In the genomic region with DNA sequence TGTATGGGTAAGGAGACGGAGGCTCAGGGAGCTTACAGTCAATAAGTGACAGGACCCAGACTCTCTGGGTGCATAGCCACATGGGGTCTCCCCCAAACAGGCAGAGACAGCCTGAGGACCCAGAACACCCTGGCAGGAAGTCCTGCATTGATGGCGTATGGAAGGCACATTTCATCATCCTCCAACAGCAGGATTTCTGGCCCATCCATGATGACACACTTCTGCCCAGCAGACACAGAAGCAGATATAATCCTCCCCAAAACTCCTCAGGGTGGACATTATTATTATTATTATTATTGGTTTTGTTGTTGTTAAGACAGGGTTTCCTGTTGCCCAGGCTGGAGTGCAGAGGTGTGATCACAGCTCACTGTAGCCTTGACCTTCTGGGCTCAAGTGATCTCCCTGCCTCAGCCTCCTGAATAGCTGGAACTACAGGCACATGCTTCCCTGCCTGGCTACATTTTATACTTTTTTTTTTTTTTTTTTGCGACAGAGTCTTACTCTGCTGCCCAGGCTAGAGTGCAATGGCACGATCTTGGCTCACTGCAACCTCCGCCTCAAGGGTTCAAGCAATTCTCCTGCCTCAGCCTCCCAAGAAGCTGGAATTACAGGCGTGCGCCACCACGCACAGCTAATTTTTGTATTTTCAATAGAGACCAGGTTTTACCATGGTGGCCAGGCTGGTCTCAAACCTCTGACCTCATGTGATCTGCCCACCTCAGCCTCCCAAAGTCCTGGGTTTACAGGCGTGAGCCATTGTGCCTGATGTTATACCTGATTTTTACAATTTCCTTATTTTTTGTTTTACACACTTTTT, we compare ENCODE assay signal across 2 cellular contexts.
TF ChIP-seq lines count a peak whose summit lies in the region.

No MANE protein-coding gene starts in this region.

TF ChIP-seq in HepG2, 621 proteins besides CTCF, POLR2A, EP300 and RAD21 (continues in another document):
- TF ChIP-seq KLF9 (CRISPR knock-in tag; IDR thresholded peaks at IDR 0.05; ENCODE audit: low read depth): no peak
- no peak for TF ChIP-seq DMAP1 (CRISPR knock-in tag; IDR thresholded peaks at IDR 0.05)
- peak; percentile 12 for TF ChIP-seq ZNF781 (CRISPR knock-in tag; IDR thresholded peaks at IDR 0.05; ENCODE audit: borderline replicate concordance, not compliant biosample characterization)
- no peak for TF ChIP-seq PTBP1 (IDR thresholded peaks at IDR 0.05; ENCODE audit: low read depth, low read length, poor library complexity, severe bottlenecking)
- TF ChIP-seq, protein P1, sequence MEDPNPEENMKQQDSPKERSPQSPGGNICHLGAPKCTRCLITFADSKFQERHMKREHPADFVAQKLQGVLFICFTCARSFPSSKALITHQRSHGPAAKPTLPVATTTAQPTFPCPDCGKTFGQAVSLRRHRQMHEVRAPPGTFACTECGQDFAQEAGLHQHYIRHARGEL (CRISPR knock-in tag; IDR thresholded peaks at IDR 0.05): no peak
- TF ChIP-seq MTA1 (CRISPR knock-in tag; IDR thresholded peaks at IDR 0.05; ENCODE audit: borderline replicate concordance): no peak
- TF ChIP-seq, protein P2, sequence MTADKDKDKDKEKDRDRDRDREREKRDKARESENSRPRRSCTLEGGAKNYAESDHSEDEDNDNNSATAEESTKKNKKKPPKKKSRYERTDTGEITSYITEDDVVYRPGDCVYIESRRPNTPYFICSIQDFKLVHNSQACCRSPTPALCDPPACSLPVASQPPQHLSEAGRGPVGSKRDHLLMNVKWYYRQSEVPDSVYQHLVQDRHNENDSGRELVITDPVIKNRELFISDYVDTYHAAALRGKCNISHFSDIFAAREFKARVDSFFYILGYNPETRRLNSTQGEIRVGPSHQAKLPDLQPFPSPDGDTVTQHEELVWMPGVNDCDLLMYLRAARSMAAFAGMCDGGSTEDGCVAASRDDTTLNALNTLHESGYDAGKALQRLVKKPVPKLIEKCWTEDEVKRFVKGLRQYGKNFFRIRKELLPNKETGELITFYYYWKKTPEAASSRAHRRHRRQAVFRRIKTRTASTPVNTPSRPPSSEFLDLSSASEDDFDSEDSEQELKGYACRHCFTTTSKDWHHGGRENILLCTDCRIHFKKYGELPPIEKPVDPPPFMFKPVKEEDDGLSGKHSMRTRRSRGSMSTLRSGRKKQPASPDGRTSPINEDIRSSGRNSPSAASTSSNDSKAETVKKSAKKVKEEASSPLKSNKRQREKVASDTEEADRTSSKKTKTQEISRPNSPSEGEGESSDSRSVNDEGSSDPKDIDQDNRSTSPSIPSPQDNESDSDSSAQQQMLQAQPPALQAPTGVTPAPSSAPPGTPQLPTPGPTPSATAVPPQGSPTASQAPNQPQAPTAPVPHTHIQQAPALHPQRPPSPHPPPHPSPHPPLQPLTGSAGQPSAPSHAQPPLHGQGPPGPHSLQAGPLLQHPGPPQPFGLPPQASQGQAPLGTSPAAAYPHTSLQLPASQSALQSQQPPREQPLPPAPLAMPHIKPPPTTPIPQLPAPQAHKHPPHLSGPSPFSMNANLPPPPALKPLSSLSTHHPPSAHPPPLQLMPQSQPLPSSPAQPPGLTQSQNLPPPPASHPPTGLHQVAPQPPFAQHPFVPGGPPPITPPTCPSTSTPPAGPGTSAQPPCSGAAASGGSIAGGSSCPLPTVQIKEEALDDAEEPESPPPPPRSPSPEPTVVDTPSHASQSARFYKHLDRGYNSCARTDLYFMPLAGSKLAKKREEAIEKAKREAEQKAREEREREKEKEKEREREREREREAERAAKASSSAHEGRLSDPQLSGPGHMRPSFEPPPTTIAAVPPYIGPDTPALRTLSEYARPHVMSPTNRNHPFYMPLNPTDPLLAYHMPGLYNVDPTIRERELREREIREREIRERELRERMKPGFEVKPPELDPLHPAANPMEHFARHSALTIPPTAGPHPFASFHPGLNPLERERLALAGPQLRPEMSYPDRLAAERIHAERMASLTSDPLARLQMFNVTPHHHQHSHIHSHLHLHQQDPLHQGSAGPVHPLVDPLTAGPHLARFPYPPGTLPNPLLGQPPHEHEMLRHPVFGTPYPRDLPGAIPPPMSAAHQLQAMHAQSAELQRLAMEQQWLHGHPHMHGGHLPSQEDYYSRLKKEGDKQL (CRISPR knock-in tag; IDR thresholded peaks at IDR 0.05; ENCODE audit: low read depth): no peak
- peak; percentile 39; the same call in 1 of the 2 replicates for TF ChIP-seq SOX5 (CRISPR knock-in tag; IDR thresholded peaks at IDR 0.05; ENCODE audit: borderline replicate concordance)
- TF ChIP-seq ZNF468 (CRISPR knock-in tag; IDR thresholded peaks at IDR 0.05): no peak
- TF ChIP-seq SNAPC4 (CRISPR knock-in tag; IDR thresholded peaks at IDR 0.05): 0 out of 2 replicates have a peak, but pooled peaks have one; percentile 32

TF ChIP-seq in H1, 55 proteins besides CTCF, POLR2A, EP300 and RAD21:
- TF ChIP-seq CBX5 (IDR thresholded peaks at IDR 0.05; ENCODE audit: low read depth, low read length) (no peak), POLR2AphosphoS5 (IDR thresholded peaks at IDR 0.05; ENCODE audit: low read depth, low read length) (no peak), RFX5 (IDR thresholded peaks at IDR 0.05; ENCODE audit: borderline replicate concordance, low read depth, low read length) (no peak), EGR1 (IDR thresholded peaks at IDR 0.05; ENCODE audit: borderline replicate concordance, low read depth, low read length) (no peak), BCL11A (IDR thresholded peaks at IDR 0.05; ENCODE audit: low read depth in 2 of 2, low read length in 2 of 2) (no peak), GTF2F1 (IDR thresholded peaks at IDR 0.05; ENCODE audit: borderline replicate concordance, low read depth, low read length) (no peak), ZNF274 (IDR thresholded peaks at IDR 0.05; ENCODE audit: borderline replicate concordance, extremely low read depth, low read length) (no peak), TAF7 (optimal IDR thresholded peaks at IDR 0.05; ENCODE audit: borderline replicate concordance, low read depth, low read length) (no peak), SP1 (IDR thresholded peaks at IDR 0.05; ENCODE audit: low read depth, low read length) (no peak), FOSL1 (IDR thresholded peaks at IDR 0.05; ENCODE audit: insufficient read depth, low read depth, low read length) (no peak), EZH2 (IDR thresholded peaks at IDR 0.05; ENCODE audit: low read depth, low read length, severe bottlenecking) (no peak), TCF12 (IDR thresholded peaks at IDR 0.05; ENCODE audit: low read depth, low read length) (no peak), JUND (IDR thresholded peaks at IDR 0.05; ENCODE audit: low read length) (no peak), JUN (IDR thresholded peaks at IDR 0.05; ENCODE audit: low read depth, low read length) (no peak), BRCA1 (IDR thresholded peaks at IDR 0.05; ENCODE audit: low read depth, low read length) (no peak), TAF1 (IDR thresholded peaks at IDR 0.05; ENCODE audit: low read depth, low read length) (no peak)
